In genomic region chr1:31181515-31182343, GRCh38 we compare ENCODE assay signal across 1 cellular context.
A peak's percentile ranks its signal among the peaks of the same experiment; 100 is the strongest.
TF ChIP-seq lines count a peak whose summit lies in the region.

No MANE protein-coding gene starts in this region.

TF ChIP-seq in K562, 482 proteins besides CTCF, POLR2A, EP300 and RAD21 (continued from another document and continues in another):
- TF ChIP-seq PBX2 (CRISPR knock-in tag; IDR thresholded peaks at IDR 0.05; ENCODE audit: low read depth) (no peak), PBX2 (tag; conservative IDR thresholded peaks at IDR 0.05; ENCODE audit: low read depth) (no peak), CHD1 (IDR thresholded peaks at IDR 0.05; ENCODE audit: low read length) (no peak), ZBTB5 (IDR thresholded peaks at IDR 0.05) (no peak), ZBTB8A (IDR thresholded peaks at IDR 0.05; ENCODE audit: partially characterized antibody) (no peak), PHF21A (IDR thresholded peaks at IDR 0.05; ENCODE audit: borderline replicate concordance, low read depth) (no peak), ZHX1 (conservative IDR thresholded peaks at IDR 0.05; ENCODE audit: low read length) (no peak), ILK (tag; IDR thresholded peaks at IDR 0.05; ENCODE audit: borderline replicate concordance, low read depth) (no peak), ZNF134 (CRISPR knock-in tag; conservative IDR thresholded peaks at IDR 0.05) (no peak), NCOA2 (IDR thresholded peaks at IDR 0.05; ENCODE audit: partially characterized antibody in 2 of 2) (no peak), FOXA3 (CRISPR knock-in tag; conservative IDR thresholded peaks at IDR 0.05 in 1 of 2, IDR thresholded peaks at IDR 0.05 in 1 of 2) (no peak), ZNF263 (CRISPR knock-in tag; IDR thresholded peaks at IDR 0.05; ENCODE audit: borderline replicate concordance) (peak; percentile 40; the same call in 1 of the 2 replicates), CREBBP (IDR thresholded peaks at IDR 0.05; ENCODE audit: low read depth, low read length) (no peak), PHB2 (IDR thresholded peaks at IDR 0.05; ENCODE audit: low read depth) (no peak), DEAF1 (CRISPR knock-in tag; IDR thresholded peaks at IDR 0.05) (no peak), ZNF717 (CRISPR knock-in tag; IDR thresholded peaks at IDR 0.05) (no peak), CGGBP1 (CRISPR knock-in tag; IDR thresholded peaks at IDR 0.05) (no peak), SMARCC2 (IDR thresholded peaks at IDR 0.05; ENCODE audit: low read depth) (no peak), TRIM24 (IDR thresholded peaks at IDR 0.05) (peak in 1 of 2 experiments; percentile 56; a peak in 2 of 4 replicates), ZNF445 (CRISPR knock-in tag; IDR thresholded peaks at IDR 0.05; ENCODE audit: low read depth) (no peak), DDX20 (tag; IDR thresholded peaks at IDR 0.05; ENCODE audit: low read depth) (no peak), ZNF778 (CRISPR knock-in tag; IDR thresholded peaks at IDR 0.05) (no peak), ZBTB7A (IDR thresholded peaks at IDR 0.05; ENCODE audit: borderline replicate concordance, control insufficient read depth, low read depth, low read length) (peak; percentile 74), ZBTB49 (CRISPR knock-in tag; IDR thresholded peaks at IDR 0.05; ENCODE audit: borderline replicate concordance) (no peak), TAF15 (IDR thresholded peaks at IDR 0.05; ENCODE audit: low read depth, low read length) (no peak), NFATC3 (IDR thresholded peaks at IDR 0.05) (no peak), EGR1 (conservative IDR thresholded peaks at IDR 0.05) (no peak; the same call in 1 of the 2 replicates), MEF2D (tag; conservative IDR thresholded peaks at IDR 0.05; ENCODE audit: low read depth) (no peak), ZNF583 (CRISPR knock-in tag; IDR thresholded peaks at IDR 0.05) (0 out of 2 replicates have a peak, but pooled peaks have one; percentile 23), CHCHD3 (CRISPR knock-in tag; IDR thresholded peaks at IDR 0.05) (no peak), ZBTB11 (CRISPR knock-in tag; IDR thresholded peaks at IDR 0.05) (no peak), NFE2L1 (tag; IDR thresholded peaks at IDR 0.05; ENCODE audit: borderline replicate concordance, low read depth) (no peak), DACH1 (IDR thresholded peaks at IDR 0.05; ENCODE audit: partially characterized antibody) (no peak), C11orf30 (IDR thresholded peaks at IDR 0.05; ENCODE audit: low read depth) (no peak), GTF2A2 (tag; IDR thresholded peaks at IDR 0.05) (no peak), PHTF2 (CRISPR knock-in tag; IDR thresholded peaks at IDR 0.05) (no peak), HMBOX1 (IDR thresholded peaks at IDR 0.05) (no peak), ZNF668 (CRISPR knock-in tag; IDR thresholded peaks at IDR 0.05) (no peak)
